Comparison of ENCODE assay signal across 1 cellular context in genomic region chr5:32017638-32018429, GRCh38.
TF ChIP-seq lines count a peak whose summit lies in the region.

No MANE protein-coding gene starts in this region.

TF ChIP-seq in H1, 55 proteins besides CTCF, POLR2A, EP300 and RAD21 (continued from another document):
- TF ChIP-seq CHD7 (IDR thresholded peaks at IDR 0.05; ENCODE audit: insufficient replicate concordance, low read length) (no peak), TAF1 (IDR thresholded peaks at IDR 0.05; ENCODE audit: low read depth, low read length) (no peak), CREB1 (IDR thresholded peaks at IDR 0.05) (no peak), CBX8 (IDR thresholded peaks at IDR 0.05; ENCODE audit: borderline replicate concordance, low read depth, low read length) (no peak), SRF (IDR thresholded peaks at IDR 0.05; ENCODE audit: low read depth, low read length) (no peak), PHF8 (conservative IDR thresholded peaks at IDR 0.05; ENCODE audit: low read depth, low read length) (no peak), SP1 (IDR thresholded peaks at IDR 0.05; ENCODE audit: low read depth, low read length) (no peak), ZNF274 (IDR thresholded peaks at IDR 0.05; ENCODE audit: borderline replicate concordance, extremely low read depth, low read length) (no peak), JUND (IDR thresholded peaks at IDR 0.05; ENCODE audit: low read length) (no peak), POLR2AphosphoS5 (IDR thresholded peaks at IDR 0.05; ENCODE audit: low read depth, low read length) (no peak)
TF ChIP-seq in H1: peak in this region for 0.
